ENCODE assay signal across 8 cellular contexts in genomic region chr3:197791120-197792018, GRCh38. TPM values are rescaled to one million over a fixed set of nuclear protein-coding genes. Genes with fewer than 3 reads are reported as not detected.
DNase-seq lines count a peak whose midpoint lies in the region; ATAC-seq and TF ChIP-seq lines count a peak whose summit lies in the region.

Gene LRCH3, plus strand, starts transcription at chr3:197791254. Its CDS starts 25 bp downstream, at chr3:197791279.

- no peaks in the 10 kb centered on the region for H3K27me3 Mint-ChIP-seq in CD8-positive, alpha-beta memory T cell
- no peaks in the 10 kb centered on the region for H3K27me3 Mint-ChIP-seq in activated CD8-positive, alpha-beta memory T cell treated with anti-CD3 and anti-CD28 coated beads, Interleukin-2, amount 10 ng/mL, durations not matched to agents 7 days and 5 days

- peak within 1 kb of the TSS; percentile 62 to 99 for H3K14ac ChIP-seq in mesenchymal stem cell (ENCODE audit: low read length in 2 of 2)

- ATAC-seq in GM19455 (IDR thresholded peaks at IDR 0.05; ENCODE audit: unreplicated experiment) = peak; percentile 83
- peak; percentile 78 for ATAC-seq in activated CD8-positive, alpha-beta memory T cell treated with anti-CD3 and anti-CD28 coated beads, Interleukin-2, amount 10 ng/mL, durations not matched to agents 7 days and 5 days

- H3K4me3 Mint-ChIP-seq in CD8-positive, alpha-beta memory T cell = peak within 1 kb of the TSS; percentile 90 to 100 (median 95)
- H3K4me3 Mint-ChIP-seq in activated CD8-positive, alpha-beta memory T cell treated with anti-CD3 and anti-CD28 coated beads, Interleukin-2, amount 10 ng/mL, durations not matched to agents 7 days and 5 days = peak within 1 kb of the TSS; percentile 92

- H3K4me1 Mint-ChIP-seq in CD8-positive, alpha-beta memory T cell = peaks cover 40 to 54% (median 48%) of the 10 kb centered on the region in 3 donors
- peaks cover 30% of the 10 kb centered on the region for H3K4me1 Mint-ChIP-seq in activated CD8-positive, alpha-beta memory T cell treated with anti-CD3 and anti-CD28 coated beads, Interleukin-2, amount 10 ng/mL, durations not matched to agents 7 days and 5 days

- CTCF ChIA-PET in CD8-positive, alpha-beta memory T cell (lab: Charles Lee) = interaction anchor here (1.0 to 2.9 kb wide), 4 partner anchors 10 to 43 kb away, joined by 3 to 8 read pairs (median 4); no protein-coding TSS in a partner anchor
- CTCF ChIA-PET in activated CD8-positive, alpha-beta memory T cell treated with anti-CD3 and anti-CD28 coated beads, Interleukin-2, amount 10 ng/mL, durations not matched to agents 7 days and 5 days (lab: Charles Lee) = interaction anchor here (1.2 to 2.5 kb wide), 7 partner anchors 9 to 192 kb away, joined by 3 to 8 read pairs (median 5); partner anchors contain the start of gene FYTTD1

- H2BK120ac ChIP-seq in mesenchymal stem cell (ENCODE audit: low read depth, low read length) = peak within 1 kb of the TSS; percentile 86

- no peak within 1 kb of the TSS for H2AK5ac ChIP-seq in mesenchymal stem cell (ENCODE audit: low read length, severe bottlenecking)

- H2AFZ ChIP-seq in mesenchymal stem cell (ENCODE audit: low read depth, low read length) = peak within 1 kb of the TSS; percentile 97

- peak within 1 kb of the TSS; percentile 88 to 99 for H3K4ac ChIP-seq in mesenchymal stem cell (ENCODE audit: low read depth in 1 of 2, low read length in 2 of 2)

- peak within 1 kb of the TSS; percentile 92 for H3K4me2 ChIP-seq in mesenchymal stem cell (ENCODE audit: low read length, poor library complexity, severe bottlenecking)

- H3K9me3 ChIP-seq in CD8-positive, alpha-beta memory T cell (ENCODE audit: low read length) = no peaks in the 10 kb centered on the region
- no peaks in the 10 kb centered on the region for H3K9me3 ChIP-seq in endocrine pancreas (ENCODE audit: control insufficient read depth, low read length)
- H3K9me3 ChIP-seq in mesenchymal stem cell (ENCODE audit: control insufficient read depth, low read length) = no peaks in the 10 kb centered on the region

- peaks cover 21% of the 10 kb centered on the region for H3K4me1 ChIP-seq in CD8-positive, alpha-beta memory T cell (ENCODE audit: insufficient read depth, low read length)
- H3K4me1 ChIP-seq in endocrine pancreas (ENCODE audit: control insufficient read depth, insufficient read depth, low read length) (peaks cover 6% of the 10 kb centered on the region), mesenchymal stem cell (ENCODE audit: control insufficient read depth, insufficient read depth, low read depth, low read length) (peaks cover 6% of the 10 kb centered on the region)

- H3K9me3 Mint-ChIP-seq in CD8-positive, alpha-beta memory T cell = no peaks in the 10 kb centered on the region
- H3K9me3 Mint-ChIP-seq in activated CD8-positive, alpha-beta memory T cell treated with anti-CD3 and anti-CD28 coated beads, Interleukin-2, amount 10 ng/mL, durations not matched to agents 7 days and 5 days (ENCODE audit: low read depth) = no peaks in the 10 kb centered on the region

- peaks cover 0 to 12% (median 2%) of the 10 kb centered on the region in 3 donors for H3K36me3 Mint-ChIP-seq in CD8-positive, alpha-beta memory T cell
- no peaks in the 10 kb centered on the region for H3K36me3 Mint-ChIP-seq in activated CD8-positive, alpha-beta memory T cell treated with anti-CD3 and anti-CD28 coated beads, Interleukin-2, amount 10 ng/mL, durations not matched to agents 7 days and 5 days

- H4K91ac ChIP-seq in mesenchymal stem cell (ENCODE audit: low read length) = peak within 1 kb of the TSS; percentile 99

- no peaks in the 10 kb centered on the region for H3K36me3 ChIP-seq in CD8-positive, alpha-beta memory T cell (ENCODE audit: insufficient read depth, low read length)
- H3K36me3 ChIP-seq in endocrine pancreas (ENCODE audit: control insufficient read depth, insufficient read depth, low read length) (no peaks in the 10 kb centered on the region), mesenchymal stem cell (ENCODE audit: control insufficient read depth in 1 of 2, insufficient read depth in 2 of 2, low read depth in 1 of 2, low read length in 2 of 2) (peaks cover 0 to 12% of the 10 kb centered on the region in 2 experiments)

- H3K27ac ChIP-seq in CD8-positive, alpha-beta memory T cell (ENCODE audit: low read depth, low read length) = peak within 1 kb of the TSS; percentile 94
- H3K27ac ChIP-seq in HL-60 (replicated peaks) (peak within 1 kb of the TSS; percentile 97), mesenchymal stem cell (ENCODE audit: low read length, poor library complexity, severe bottlenecking) (peak within 1 kb of the TSS; percentile 93)

- peak within 1 kb of the TSS; percentile 96 for H2BK15ac ChIP-seq in mesenchymal stem cell (ENCODE audit: low read depth, poor library complexity, severe bottlenecking)

- peak within 1 kb of the TSS; percentile 82 for H3K9ac ChIP-seq in endocrine pancreas (ENCODE audit: control insufficient read depth, insufficient read depth, low read length)
- peak within 1 kb of the TSS; percentile 97 for H3K9ac ChIP-seq in mesenchymal stem cell (ENCODE audit: low read length)

- H3K27me3 ChIP-seq in CD8-positive, alpha-beta memory T cell (ENCODE audit: insufficient read depth, low read length, poor library complexity, severe bottlenecking) = no peaks in the 10 kb centered on the region
- H3K27me3 ChIP-seq in HL-60 (ENCODE audit: insufficient read depth, poor library complexity, severe bottlenecking) = no peaks in the 10 kb centered on the region
- no peaks in the 10 kb centered on the region for H3K27me3 ChIP-seq in endocrine pancreas (ENCODE audit: control insufficient read depth, insufficient read depth, low read length)
- H3K27me3 ChIP-seq in mesenchymal stem cell (ENCODE audit: control insufficient read depth in 1 of 2, insufficient read depth in 1 of 2, low read length in 2 of 2) = no peaks in the 10 kb centered on the region

- 1% methylated on average over 85 of the region's 90 CpGs for WGBS in mesenchymal stem cell

- peak within 1 kb of the TSS in 1 of 2 experiments; percentile 89 for H3K23ac ChIP-seq in mesenchymal stem cell (ENCODE audit: low read length in 2 of 2)

- H3K4me3 ChIP-seq in CD8-positive, alpha-beta memory T cell (ENCODE audit: low read length) = peak within 1 kb of the TSS; percentile 97
- H3K4me3 ChIP-seq in HL-60 (replicated peaks; ENCODE audit: insufficient read depth, low read length) = peak within 1 kb of the TSS; percentile 98
- peak within 1 kb of the TSS; percentile 93 for H3K4me3 ChIP-seq in endocrine pancreas (ENCODE audit: control insufficient read depth, insufficient read depth, low read length)
- peak within 1 kb of the TSS; percentile 89 to 98 for H3K4me3 ChIP-seq in mesenchymal stem cell (ENCODE audit: insufficient read depth in 1 of 2, low read depth in 1 of 2, low read length in 2 of 2)

- peak within 1 kb of the TSS; percentile 95 to 99 (median 98) for H3K27ac Mint-ChIP-seq in CD8-positive, alpha-beta memory T cell
- peak within 1 kb of the TSS; percentile 94 for H3K27ac Mint-ChIP-seq in activated CD8-positive, alpha-beta memory T cell treated with anti-CD3 and anti-CD28 coated beads, Interleukin-2, amount 10 ng/mL, durations not matched to agents 7 days and 5 days

- H4K8ac ChIP-seq in mesenchymal stem cell (ENCODE audit: low read length) = peak within 1 kb of the TSS; percentile 99

- no peaks in the 10 kb centered on the region for H3K79me1 ChIP-seq in mesenchymal stem cell (replicated peaks; ENCODE audit: low read length, poor library complexity, severe bottlenecking)

- H2BK5ac ChIP-seq in mesenchymal stem cell (ENCODE audit: low read depth, low read length, poor library complexity, severe bottlenecking) = peak within 1 kb of the TSS; percentile 73

- TF ChIP-seq CTCF in HL-60 (IDR thresholded peaks at IDR 0.05; ENCODE audit: insufficient read depth, low read length) = no peak

- H2BK12ac ChIP-seq in mesenchymal stem cell (ENCODE audit: low read length in 2 of 2) = peak within 1 kb of the TSS in 1 of 2 experiments; percentile 78

- DNase-seq in CD8-positive, alpha-beta memory T cell = peak; percentile 78 to 88 (median 80)
- peak; percentile 28 to 61 for DNase-seq in HL-60 (ENCODE audit: low read depth in 1 of 2, low spot score in 1 of 2)
- peak; percentile 88 for DNase-seq in NK-92 treated with Interleukin-12 subunit alpha and Interleukin-12 subunit beta, amount 100 ng/mL, for 24 hours (lab: John Stamatoyannopoulos, UW)
- DNase-seq in activated CD8-positive, alpha-beta memory T cell treated with anti-CD3 and anti-CD28 coated beads, Interleukin-2, amount 10 ng/mL, durations not matched to agents 7 days and 5 days = peak; percentile 89
- DNase-seq in mesenchymal stem cell = peak; percentile 87
- DNase-seq in stimulated activated CD8-positive, alpha-beta memory T cell treated with anti-CD3 and anti-CD28 coated beads, Interleukin-12 subunit alpha, Interleukin-12 subunit beta, amount 100 ng/mL, for 24 hours (ENCODE audit: extremely low read depth) = peak; percentile 64

- POLR2A ChIA-PET in CD8-positive, alpha-beta memory T cell (lab: Charles Lee) = interaction anchor here (0.5 to 1.3 kb wide), 9 partner anchors 10 to 924 kb away, joined by 3 to 8 read pairs (median 4); partner anchors contain the start of gene FYTTD1

- peak within 1 kb of the TSS; percentile 97 to 100 for H3K18ac ChIP-seq in mesenchymal stem cell (ENCODE audit: low read depth in 1 of 2, low read length in 2 of 2)

RNA-seq across cellular contexts. Expression of gene LRCH3, which starts in this region (rescaled TPM):
- 10 to 100 TPM; 51.2 to 56.3 TPM for total RNA-seq in CD8-positive, alpha-beta memory T cell
- 26.5 TPM for polyA plus RNA-seq in CD8-positive, alpha-beta memory T cell
- total RNA-seq in activated CD8-positive, alpha-beta memory T cell treated with anti-CD3 and anti-CD28 coated beads, Interleukin-2, amount 10 ng/mL, durations not matched to agents 7 days and 5 days = 10 to 100 TPM; 62.2 to 62.6 TPM
- 26.9 TPM for polyA plus RNA-seq in mesenchymal stem cell (2013, experiment 1 of 2)
- polyA plus RNA-seq in mesenchymal stem cell (2013, experiment 2 of 2) = 26.2 TPM

Comparison
In these comparisons a context has a peak if more than half of its experiments do, and no peak if none do; other contexts are left out.
1. Peak in every context shown above with its lines: DNase-seq, ATAC-seq, H3K4me3 ChIP-seq and H3K27ac ChIP-seq.